8 cellular contexts compared by ENCODE assay signal in the genomic region with DNA sequence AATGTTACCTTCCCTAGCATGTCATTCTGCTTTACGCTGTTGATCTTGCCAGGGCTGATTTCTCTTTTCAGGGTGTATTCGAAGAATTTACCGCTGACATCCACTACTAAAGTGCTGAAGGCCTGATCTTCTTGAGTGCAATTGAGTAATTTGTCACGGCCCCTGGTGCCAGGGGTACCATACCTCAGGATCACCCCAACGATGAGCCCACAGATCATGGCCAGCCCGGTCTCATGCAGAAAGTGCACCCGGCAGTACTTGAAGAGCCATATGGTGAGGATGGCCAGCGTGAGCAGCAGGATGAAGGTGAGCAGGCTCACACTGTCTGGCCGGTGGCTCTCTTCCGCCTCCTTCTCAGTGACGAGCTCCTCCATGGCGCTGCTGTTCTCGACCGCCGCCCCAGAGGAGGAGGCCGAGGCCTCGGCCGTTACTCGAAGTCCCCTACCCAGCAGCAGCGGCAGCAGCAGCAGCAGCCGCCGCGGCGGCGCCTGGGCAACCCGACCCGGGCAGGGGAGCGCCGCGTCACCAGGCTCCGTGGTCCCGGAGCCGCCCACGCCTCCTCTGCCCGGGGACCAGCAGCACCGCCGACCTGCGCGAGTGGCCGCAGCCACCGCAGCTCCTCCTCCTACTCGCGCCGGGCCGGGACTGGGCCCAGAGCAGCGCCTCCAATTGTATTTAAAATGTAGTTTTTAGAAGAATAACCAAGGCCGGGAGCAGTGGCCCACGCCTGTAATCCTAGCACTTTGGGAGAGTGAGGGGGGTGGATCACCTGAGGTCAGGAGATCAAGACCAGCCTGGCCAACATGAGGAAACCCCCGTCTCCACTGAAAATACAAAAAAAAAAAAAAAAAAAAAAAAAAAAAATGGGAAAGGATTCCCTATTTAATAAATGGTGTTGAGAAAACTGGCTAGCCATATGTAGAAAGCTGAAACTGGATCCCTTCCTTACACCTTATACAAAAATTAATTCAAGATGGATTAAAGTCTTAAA. TPM values are rescaled to one million over a fixed set of nuclear protein-coding genes. Genes with fewer than 3 reads are reported as not detected.
A peak's percentile ranks its signal among the peaks of the same experiment; 100 is the strongest.
DNase-seq lines count a peak whose midpoint lies in the region; ATAC-seq, FAIRE-seq and TF ChIP-seq lines count a peak whose summit lies in the region.

No MANE protein-coding gene starts in this region.

- H3K4me1 Mint-ChIP-seq in stimulated activated effector memory CD8-positive, alpha-beta T cell treated with anti-CD3 and anti-CD28 coated beads, Interleukin-12 subunit alpha, Interleukin-12 subunit beta, amount 100 ng/mL, for 72 hours = peaks cover 6% of the 10 kb centered on the region

- in situ Hi-C loops in HepG2 (cut with HindIII; ENCODE audit: extremely low pct_ligation_motif_present, low pct_unique_long_range_greater_than_20kb) = no loop called here

- CTCF ChIA-PET in HepG2 (lab: Yijun Ruan, JAX; ENCODE audit: low intra/inter-chr PET ratio, low total read pairs) = no interaction called here

- intact Hi-C loops in HepG2 (cut with micrococcal nuclease; ENCODE audit: unreplicated experiment) = no loop called here

- H3K27ac ChIP-seq in Peyer's patch (peak overlapping the region in 1 of 4 donors; percentile 8), cingulate gyrus (ENCODE audit: low read depth, low read length) (peak overlapping the region; percentile 49), HepG2 (ENCODE audit: extremely low read length, insufficient read depth, low read length) (no peak overlapping the region)

- peak overlapping the region; percentile 54 for H2AFZ ChIP-seq in HepG2 (ENCODE audit: low read length)

- H3K4me2 ChIP-seq in HepG2 (ENCODE audit: low read depth, low read length) = peak overlapping the region; percentile 84

- 20% methylated on average over 20 of the region's 49 CpGs for WGBS in HepG2 (ENCODE audit: low lambda C conversion rate)

- H3K9me3 ChIP-seq in Peyer's patch (no peaks in the 10 kb centered on the region), HepG2 (ENCODE audit: low read length) (no peaks in the 10 kb centered on the region)

- TF ChIP-seq RAD21 in HepG2 (CRISPR knock-in tag; IDR thresholded peaks at IDR 0.05) = no peak

- no peak overlapping the region for H3K27ac Mint-ChIP-seq in stimulated activated effector memory CD8-positive, alpha-beta T cell treated with anti-CD3 and anti-CD28 coated beads, Interleukin-12 subunit alpha, Interleukin-12 subunit beta, amount 100 ng/mL, for 72 hours

- H3K4me1 ChIP-seq in Peyer's patch (no peaks in the 10 kb centered on the region), HepG2 (ENCODE audit: insufficient read depth, low read length) (peaks cover 7% of the 10 kb centered on the region)

- no peaks in the 10 kb centered on the region for H3K79me2 ChIP-seq in HepG2 (ENCODE audit: insufficient read depth, low read length)

- BruUV-seq in HepG2 (replicated peaks; lab: Mats Ljungman, UMichigan) = no TSS peak

- no peak for FAIRE-seq in HepG2 (lab: Jason Lieb, UNC)

- no peak for TF ChIP-seq CTCF in Peyer's patch (IDR thresholded peaks at IDR 0.05)
- TF ChIP-seq CTCF in HepG2 (CRISPR knock-in tag; IDR thresholded peaks at IDR 0.05) = no peak

- POLR2A ChIA-PET in HepG2 (lab: Yijun Ruan, JAX) = no interaction called here

- H3K27me3 ChIP-seq in Peyer's patch (no peaks in the 10 kb centered on the region), HepG2 (ENCODE audit: control insufficient read depth in 1 of 2, insufficient read depth in 2 of 2, low read length in 2 of 2) (peaks cover 0 to 12% of the 10 kb centered on the region in 2 experiments; a peak in 2 of 5 replicates)

- peak overlapping the region; percentile 27 to 54 (median 42) for H3K4me3 ChIP-seq in Peyer's patch
- H3K4me3 ChIP-seq in HepG2 (replicated peaks in 1 of 3; ENCODE audit: insufficient read depth in 1 of 3, low read depth in 2 of 3, low read length in 3 of 3) = peak overlapping the region; percentile 45 to 72 (median 49); a peak in 4 of 6 replicates

- H3K9me3 Mint-ChIP-seq in stimulated activated effector memory CD8-positive, alpha-beta T cell treated with anti-CD3 and anti-CD28 coated beads, Interleukin-12 subunit alpha, Interleukin-12 subunit beta, amount 100 ng/mL, for 72 hours = no peaks in the 10 kb centered on the region

- H3K4me3 Mint-ChIP-seq in stimulated activated effector memory CD8-positive, alpha-beta T cell treated with anti-CD3 and anti-CD28 coated beads, Interleukin-12 subunit alpha, Interleukin-12 subunit beta, amount 100 ng/mL, for 72 hours = peak overlapping the region; percentile 44

- ATAC-seq in GM21381 (IDR thresholded peaks at IDR 0.05; ENCODE audit: unreplicated experiment) = peak; percentile 81
- peak; percentile 98 for ATAC-seq in HepG2
- peak; percentile 65 for ATAC-seq in stimulated activated effector memory CD8-positive, alpha-beta T cell treated with anti-CD3 and anti-CD28 coated beads, Interleukin-12 subunit alpha, Interleukin-12 subunit beta, amount 100 ng/mL, for 72 hours
- no peak for ATAC-seq in GM19397 (IDR thresholded peaks at IDR 0.05; ENCODE audit: unreplicated experiment)

- TF ChIP-seq POLR2A in Peyer's patch (IDR thresholded peaks at IDR 0.05) (no peak), HepG2 (IDR thresholded peaks at IDR 0.05; ENCODE audit: insufficient read depth in 1 of 2, low read depth in 2 of 2, low read length in 2 of 2) (no peak)

- H3K9ac ChIP-seq in HepG2 (ENCODE audit: insufficient read depth, low read depth, low read length) = peak overlapping the region; percentile 46; the same call in 1 of the 2 replicates

- H3K36me3 Mint-ChIP-seq in stimulated activated effector memory CD8-positive, alpha-beta T cell treated with anti-CD3 and anti-CD28 coated beads, Interleukin-12 subunit alpha, Interleukin-12 subunit beta, amount 100 ng/mL, for 72 hours = no peaks in the 10 kb centered on the region

- H4K20me1 ChIP-seq in HepG2 (ENCODE audit: insufficient read depth, low read length) = no peaks in the 10 kb centered on the region

- DNase-seq in Ammon's horn (ENCODE audit: low spot score) (peak; percentile 24), Peyer's patch (peak in 1 of 3 donors; percentile 55), HepG2 (ENCODE audit: low spot score) (no peak)
- no peak for DNase-seq in stimulated activated effector memory CD8-positive, alpha-beta T cell treated with anti-CD3 and anti-CD28 coated beads, Interleukin-12 subunit alpha, Interleukin-12 subunit beta, amount 100 ng/mL, for 72 hours (ENCODE audit: low spot score in 2 of 2)
- no peak for DNase-seq in effector CD4-positive, alpha-beta T cell

- TF ChIP-seq EP300 in HepG2 (IDR thresholded peaks at IDR 0.05; ENCODE audit: low read depth in 2 of 2, low read length in 2 of 2) (no peak), HepG2 (CRISPR knock-in tag; IDR thresholded peaks at IDR 0.05; ENCODE audit: borderline replicate concordance) (no peak)

- H3K36me3 ChIP-seq in Peyer's patch (no peaks in the 10 kb centered on the region), HepG2 (replicated peaks in 1 of 2; ENCODE audit: control insufficient read depth in 1 of 2, insufficient read depth in 2 of 2, low read length in 2 of 2) (no peaks in the 10 kb centered on the region)

TF ChIP-seq in HepG2, 621 proteins besides CTCF, POLR2A, EP300 and RAD21 (continues in another document):
- TF ChIP-seq GABPB1 (CRISPR knock-in tag; IDR thresholded peaks at IDR 0.05) (peak; percentile 40; the same call in 1 of the 2 replicates), ZNF776 (CRISPR knock-in tag; IDR thresholded peaks at IDR 0.05) (0 out of 2 replicates have a peak, but pooled peaks have one; percentile 49)
- TF ChIP-seq, protein P1, sequence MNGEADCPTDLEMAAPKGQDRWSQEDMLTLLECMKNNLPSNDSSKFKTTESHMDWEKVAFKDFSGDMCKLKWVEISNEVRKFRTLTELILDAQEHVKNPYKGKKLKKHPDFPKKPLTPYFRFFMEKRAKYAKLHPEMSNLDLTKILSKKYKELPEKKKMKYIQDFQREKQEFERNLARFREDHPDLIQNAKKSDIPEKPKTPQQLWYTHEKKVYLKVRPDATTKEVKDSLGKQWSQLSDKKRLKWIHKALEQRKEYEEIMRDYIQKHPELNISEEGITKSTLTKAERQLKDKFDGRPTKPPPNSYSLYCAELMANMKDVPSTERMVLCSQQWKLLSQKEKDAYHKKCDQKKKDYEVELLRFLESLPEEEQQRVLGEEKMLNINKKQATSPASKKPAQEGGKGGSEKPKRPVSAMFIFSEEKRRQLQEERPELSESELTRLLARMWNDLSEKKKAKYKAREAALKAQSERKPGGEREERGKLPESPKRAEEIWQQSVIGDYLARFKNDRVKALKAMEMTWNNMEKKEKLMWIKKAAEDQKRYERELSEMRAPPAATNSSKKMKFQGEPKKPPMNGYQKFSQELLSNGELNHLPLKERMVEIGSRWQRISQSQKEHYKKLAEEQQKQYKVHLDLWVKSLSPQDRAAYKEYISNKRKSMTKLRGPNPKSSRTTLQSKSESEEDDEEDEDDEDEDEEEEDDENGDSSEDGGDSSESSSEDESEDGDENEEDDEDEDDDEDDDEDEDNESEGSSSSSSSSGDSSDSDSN (CRISPR knock-in tag; IDR thresholded peaks at IDR 0.05) = peak; percentile 81; the same call in 1 of the 2 replicates

RNA-seq across cellular contexts. Expression of a gene that starts 58.5 kb away (rescaled TPM):
- total RNA-seq in Peyer's patch (100 to 1,000 TPM in 1 of 4 donors, 10 to 100 TPM in 3; 68.8 to 131 (median 81.8) TPM), HepG2 (2016; rRNA removed; fragmentation: Illumina TruSeq; extraction: Trizol) (167 and 208 TPM in 2 replicates)
- total RNA-seq in HepG2 (2016; cell fraction: cytosol; rRNA removed; fragmentation: Illumina TruSeq; extraction: Trizol; ENCODE audit: low read depth) = 14.5 and 15.0 TPM in 2 replicates
- 165 and 208 TPM in 2 replicates for total RNA-seq in HepG2 (2016; cell fraction: insoluble cytoplasmic fraction; rRNA removed; fragmentation: Illumina TruSeq; extraction: Trizol)
- 29.5 and 32.8 TPM in 2 replicates for total RNA-seq in HepG2 (2016; cell fraction: membrane; rRNA removed; fragmentation: Illumina TruSeq; extraction: Trizol)
- 109 and 125 TPM in 2 replicates for total RNA-seq in HepG2 (2016; cell fraction: nucleus; rRNA removed; fragmentation: Illumina TruSeq; extraction: Trizol)
- polyA plus RNA-seq in HepG2 (2011; rRNA removed) = 17.9 and 24.2 TPM in 2 replicates
- 9.4 and 12.7 TPM in 2 replicates for polyA plus RNA-seq in HepG2 (2011; cell fraction: cytosol; rRNA removed)
- polyA plus RNA-seq in HepG2 (2011; cell fraction: nucleus; rRNA removed) = 12.7 and 16.4 TPM in 2 replicates
- polyA plus RNA-seq in HepG2 (2012) = 21.7 and 34.3 TPM in 2 replicates
- 3.1 and 3.3 TPM in 2 replicates for polyA plus RNA-seq in HepG2 (2016; cell fraction: cytosol; fragmentation: Illumina TruSeq; extraction: Trizol; ENCODE audit: low read depth)
- polyA plus RNA-seq in HepG2 (2016; cell fraction: insoluble cytoplasmic fraction; fragmentation: Illumina TruSeq; extraction: Trizol; ENCODE audit: low read depth) = 109 and 116 TPM in 2 replicates
- polyA plus RNA-seq in HepG2 (2016; cell fraction: membrane; fragmentation: Illumina TruSeq; extraction: Trizol; ENCODE audit: low read depth) = 13.5 and 13.7 TPM in 2 replicates
- polyA plus RNA-seq in HepG2 (2016; cell fraction: nucleus; fragmentation: Illumina TruSeq; extraction: Trizol; ENCODE audit: insufficient read depth, low read depth) = 89.9 and 97.1 TPM in 2 replicates
- 28.5 and 68.6 TPM in 2 replicates for polyA minus RNA-seq in HepG2 (2011; rRNA and poly(A)+ RNA removed; ENCODE audit: low replicate concordance)
- polyA minus RNA-seq in HepG2 (2011; cell fraction: cytosol; rRNA and poly(A)+ RNA removed) = 32.3 and 34.2 TPM in 2 replicates
- polyA minus RNA-seq in HepG2 (2011; cell fraction: nucleus; rRNA and poly(A)+ RNA removed) = 85.9 and 91.0 TPM in 2 replicates
